1 cellular context compared by ENCODE assay signal in genomic region chr17:40443988-40444899, GRCh38.
TF ChIP-seq lines count a peak whose summit lies in the region.

No MANE protein-coding gene starts in this region.

TF ChIP-seq in H1, 55 proteins besides CTCF, POLR2A, EP300 and RAD21:
- TF ChIP-seq SIN3A (conservative IDR thresholded peaks at IDR 0.05 in 1 of 2, IDR thresholded peaks at IDR 0.05 in 1 of 2; ENCODE audit: low read depth in 1 of 2, low read length in 2 of 2) (0 out of 4 replicates have a peak, but pooled peaks of 1 of the 2 experiments have one; percentile 20), ASH2L (IDR thresholded peaks at IDR 0.05; ENCODE audit: low read length) (peak; percentile 24), CHD7 (IDR thresholded peaks at IDR 0.05; ENCODE audit: insufficient replicate concordance, low read length) (no peak), SP2 (IDR thresholded peaks at IDR 0.05; ENCODE audit: low read length) (no peak), FOSL1 (IDR thresholded peaks at IDR 0.05; ENCODE audit: insufficient read depth, low read depth, low read length) (no peak)
